Comparison of ENCODE assay signal across 9 cellular contexts in genomic region chr6:14415452-14415851, GRCh38.
"Had no signal": no experiment of that assay in that cellular context is flagged by ENCODE, and none has a peak within 500 bp of the region (broad histone marks: within the 10 kb centered on the region; RNA-seq: fewer than 3 reads in every experiment).

No MANE protein-coding gene starts in this region.

- H3K9me3 Mint-ChIP-seq: H9, HFFc6 had no signal

- H3K4me2 ChIP-seq: GM23338 had no signal

- DNase-seq: H9, HCEC 1CT, HFFc6, IMR-90, KBM-7 had no signal

- H3K4me3 Mint-ChIP-seq: GM23338, H9, HFFc6 had no signal

- H2AFZ ChIP-seq: GM23338 had no signal

- H3K27ac Mint-ChIP-seq: GM23338, HFFc6 had no signal

- FAIRE-seq: H1, H54, HTR-8/SVneo had no signal

- ATAC-seq: GM23338 had no signal

- H3K4me3 ChIP-seq: GM23338 had no signal
